9 cellular contexts compared by ENCODE assay signal in the genomic region with DNA sequence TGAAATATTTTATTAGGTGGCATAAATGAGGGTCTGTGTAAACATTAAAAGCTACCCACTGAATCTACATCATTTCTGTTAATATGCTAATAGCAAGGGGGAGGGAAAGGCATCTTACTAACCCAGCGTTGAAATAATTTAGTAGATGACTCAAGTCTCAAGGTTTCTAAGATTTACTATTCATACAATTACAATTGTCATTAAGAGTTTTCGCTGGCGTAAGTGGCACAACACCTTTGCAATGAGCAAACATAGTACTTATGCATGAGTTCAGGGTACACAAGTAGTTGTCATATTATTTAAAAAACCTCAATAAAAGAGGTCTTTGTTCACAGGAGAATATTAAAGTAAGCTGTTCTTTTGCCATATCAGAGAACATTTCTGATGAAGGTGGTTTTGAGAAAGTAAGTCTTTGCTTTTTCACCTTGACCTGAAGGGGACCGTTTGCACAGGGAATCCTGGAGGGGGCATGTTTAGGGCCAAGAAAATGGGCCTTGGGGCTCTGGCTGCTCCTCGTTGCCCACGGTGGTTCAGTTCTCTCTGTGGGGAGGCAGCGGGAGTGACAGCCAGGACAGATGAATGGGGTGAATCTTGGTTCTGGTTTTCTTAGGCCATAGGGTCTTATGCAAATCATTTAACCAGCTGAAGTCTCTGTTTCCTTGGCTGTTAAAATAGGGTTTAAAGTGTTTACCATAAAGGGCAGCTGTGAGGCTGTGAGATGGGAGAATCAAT. TPM values are rescaled to one million over a fixed set of nuclear protein-coding genes. Genes with fewer than 3 reads are reported as not detected.
DNase-seq lines count a peak whose midpoint lies in the region; ATAC-seq and TF ChIP-seq lines count a peak whose summit lies in the region.
"Had no signal": no experiment of that assay in that cellular context is flagged by ENCODE, and none has a peak within 500 bp of the region (broad histone marks: within the 10 kb centered on the region; RNA-seq: fewer than 3 reads in every experiment).

No MANE protein-coding gene starts in this region.

- no peaks in the 10 kb centered on the region for H3K9me3 ChIP-seq in stomach
- H3K9me3 ChIP-seq in adrenal gland (replicated peaks in 1 of 3) = no peaks in the 10 kb centered on the region

- H3K27ac ChIP-seq in VCaP = peak overlapping the region; percentile 98
- peak overlapping the region in 4 of 5 donors; percentile 6 to 83 (median 60) for H3K27ac ChIP-seq in stomach
- no peak overlapping the region for H3K27ac ChIP-seq in adrenal gland

- WGBS in stomach, 5 donors = 45 to 63% (median 62%) methylated on average over 7 of the region's 7 CpGs
- WGBS in adrenal gland, 4 donors = 67 to 74% (median 69%) methylated on average over 7 of the region's 7 CpGs

- H3K27me3 ChIP-seq in stomach (no peaks in the 10 kb centered on the region), adrenal gland (no peaks in the 10 kb centered on the region)

- H3K36me3 Mint-ChIP-seq in activated T-cell treated with anti-CD3 and anti-CD28 coated beads, Interleukin-2, amount 50 U/mL, for 4 hours (ENCODE audit: insufficient read depth) = peaks cover 2% of the 10 kb centered on the region

- H3K4me1 ChIP-seq in stomach (peaks cover 19 to 55% (median 33%) of the 10 kb centered on the region in 4 donors), adrenal gland (replicated peaks in 1 of 2) (no peaks in the 10 kb centered on the region)

- TF ChIP-seq POLR2A in stomach (IDR thresholded peaks at IDR 0.05) = no peak
- TF ChIP-seq POLR2A in adrenal gland (IDR thresholded peaks at IDR 0.05) = no peak

- TF ChIP-seq EP300 in stomach (IDR thresholded peaks at IDR 0.05) = no peak

- ATAC-seq in activated T-cell treated with anti-CD3 and anti-CD28 coated beads, Interleukin-2, amount 50 U/mL, for 4 hours = peak; percentile 9 to 11
- peak; percentile 45 for ATAC-seq in HG02759 (IDR thresholded peaks at IDR 0.05; ENCODE audit: unreplicated experiment)
- no peak for ATAC-seq in left lobe of liver

- H3K4me1 Mint-ChIP-seq in activated T-cell treated with anti-CD3 and anti-CD28 coated beads, Interleukin-2, amount 50 U/mL, for 4 hours (ENCODE audit: low read depth) = peaks cover 75% of the 10 kb centered on the region

- in situ Hi-C loops in GM13976 (cut with MboI; ENCODE audit: low sequenced_read_pairs, unreplicated experiment) = no loop called here

- no peaks in the 10 kb centered on the region for H3K36me3 ChIP-seq in stomach
- no peaks in the 10 kb centered on the region for H3K36me3 ChIP-seq in adrenal gland (replicated peaks in 1 of 2)

- H3K4me3 Mint-ChIP-seq in activated T-cell treated with anti-CD3 and anti-CD28 coated beads, Interleukin-2, amount 50 U/mL, for 4 hours = peak overlapping the region; percentile 100

- H3K9me3 Mint-ChIP-seq in activated T-cell treated with anti-CD3 and anti-CD28 coated beads, Interleukin-2, amount 50 U/mL, for 4 hours = no peaks in the 10 kb centered on the region

- TF ChIP-seq CTCF in VCaP (conservative IDR thresholded peaks at IDR 0.05) = no peak
- TF ChIP-seq CTCF in stomach (IDR thresholded peaks at IDR 0.05) = no peak
- no peak for TF ChIP-seq CTCF in adrenal gland (IDR thresholded peaks at IDR 0.05)
- TF ChIP-seq CTCF in GM13976 (IDR thresholded peaks at IDR 0.05; ENCODE audit: borderline replicate concordance, control extremely low read depth, extremely low read depth, insufficient read depth, missing control alignments) = no peak

- intact Hi-C loops in stomach (cut with DNase I; ENCODE audit: low total_unique reads) = no loop called here
- intact Hi-C loops in adrenal gland (cut with DNase I) = no loop called here

- no peak overlapping the region for H3K4me3 ChIP-seq in stomach
- H3K4me3 ChIP-seq in adrenal gland = no peak overlapping the region

- no peak for DNase-seq in activated T-cell treated with anti-CD3 and anti-CD28 coated beads, Interleukin-2, amount 50 U/mL, for 4 hours
- no peak for DNase-seq in activated T-cell treated with anti-CD3 and anti-CD28 coated beads for 4 hours
- DNase-seq in stomach = no peak
- no peak for DNase-seq in adrenal gland
- DNase-seq in GM13976 (ENCODE audit: low spot score) = no peak
- DNase-seq in left lobe of liver (ENCODE audit: low spot score) = no peak

- no peaks in the 10 kb centered on the region for H3K27me3 Mint-ChIP-seq in activated T-cell treated with anti-CD3 and anti-CD28 coated beads, Interleukin-2, amount 50 U/mL, for 4 hours (ENCODE audit: low read depth)

RNA-seq across cellular contexts. Expression of a gene that starts 4.4 kb away (rescaled TPM):
- total RNA-seq in activated T-cell treated with anti-CD3 and anti-CD28 coated beads, Interleukin-2, amount 50 U/mL, for 4 hours = 100 to 1,000 TPM; 164 to 204 (median 170) TPM
- total RNA-seq in stomach (1 to 10 TPM; 1.3 to 4.8 (median 3.9) TPM), adrenal gland (1 to 10 TPM in 4 of 8 donors, under 1 TPM in 3, not detected in 1; 0.84 to 3.4 (median 1.2) TPM), left lobe of liver (0.70 TPM)
- polyA plus RNA-seq in stomach (1 to 10 TPM; 3.2 to 7.5 (median 5.4) TPM), adrenal gland (1 to 10 TPM in 1 of 3 donors, under 1 TPM in 2; 0.56 to 1.1 (median 0.61) TPM)
- total RNA-seq: kidney epithelial cell had no signal

Comparison
In these comparisons a context has a peak if more than half of its experiments do, and no peak if none do; other contexts are left out.
1. H3K27ac ChIP-seq: peak in VCaP (single experiment) and stomach (4 of 5); none in adrenal gland (0 of 5).
2. RNA of a gene that starts 4.4 kb away (total RNA-seq): 164 to 204 TPM in activated T-cell treated with anti-CD3 and anti-CD28 coated beads, Interleukin-2, amount 50 U/mL, for 4 hours; 1.3 to 4.8 TPM in stomach, 0.84 to 3.4 TPM in adrenal gland and 0.70 TPM in left lobe of liver (single experiment); every median in the first group is over 10 times any median in the second.